8 cellular contexts compared by ENCODE assay signal in the genomic region with DNA sequence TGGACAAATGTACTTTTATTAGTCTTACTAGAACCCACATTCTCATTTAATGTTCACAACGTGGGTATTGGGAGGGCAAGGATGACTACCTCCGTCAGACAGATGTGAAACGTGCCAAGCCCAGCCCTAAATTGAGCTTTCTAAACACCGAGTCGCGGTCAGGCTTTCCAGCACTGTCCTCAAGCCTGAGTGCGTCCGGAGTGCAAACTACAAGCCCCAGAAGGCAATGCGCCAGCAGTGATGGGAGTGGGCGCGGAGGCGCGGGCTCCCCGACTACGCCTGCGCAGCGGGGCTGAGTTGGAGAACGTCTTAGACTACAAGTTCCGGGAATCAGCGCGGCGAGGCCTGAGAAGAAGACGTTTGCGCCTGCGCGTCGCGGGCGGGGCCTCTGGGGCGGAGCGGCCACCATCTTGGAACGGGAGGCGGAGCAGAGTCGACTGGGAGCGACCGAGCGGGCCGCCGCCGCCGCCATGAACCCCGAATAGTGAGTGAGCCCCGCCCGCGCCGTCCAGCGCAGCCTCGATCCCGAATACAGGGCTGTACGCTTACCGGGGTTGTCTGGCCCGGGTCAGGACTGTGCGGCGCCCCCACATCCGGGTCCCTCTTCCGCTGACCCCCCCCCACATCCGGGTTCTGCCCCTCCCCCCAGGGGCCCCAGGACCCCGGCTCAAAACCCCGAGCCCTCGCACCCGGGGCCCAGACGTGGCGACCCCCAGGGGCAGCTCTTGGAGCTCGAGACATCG. TPM values are rescaled to one million over a fixed set of nuclear protein-coding genes. Genes with fewer than 3 reads are reported as not detected.
A peak's percentile ranks its signal among the peaks of the same experiment; 100 is the strongest.
DNase-seq lines count a peak whose midpoint lies in the region; ATAC-seq and TF ChIP-seq lines count a peak whose summit lies in the region.

Gene RAB1B, plus strand, starts transcription at position 430 of the 743 bp plus-strand sequence. Its CDS starts 41 bp downstream, at position 471.

- H4K20me1 ChIP-seq in PC-3 (ENCODE audit: low read length), result 0 out of 2 replicates have a peak, but pooled peaks cover 20% of the 10 kb centered on the region

- peak within 1 kb of the TSS; percentile 94 for H3K4me2 ChIP-seq in PC-3 (ENCODE audit: low read length)

- POLR2A ChIA-PET in PC-3 (lab: Charles Lee; ENCODE audit: unreplicated experiment), result interaction anchor here (0.6 to 1.0 kb wide), 2 partner anchors 21 to 42 kb away, joined by 3 read pairs; partner anchors contain the start of gene YIF1A

- peaks cover 24% of the 10 kb centered on the region for H3K79me2 ChIP-seq in PC-3 (ENCODE audit: low read length)

- TF ChIP-seq RAD21 in Ishikawa (IDR thresholded peaks at IDR 0.05; ENCODE audit: low read depth), result no peak

- H3K36me3 ChIP-seq in PC-3 (ENCODE audit: low read depth, low read length), result peaks cover 21% of the 10 kb centered on the region; the same call in 1 of the 2 replicates

- H3K27me3 ChIP-seq in PC-3 (ENCODE audit: low read length) (no peaks in the 10 kb centered on the region), mononuclear cell (ENCODE audit: insufficient read depth, low read length) (no peaks in the 10 kb centered on the region)

- H3K9me2 ChIP-seq in PC-3 (replicated peaks; ENCODE audit: low read length), result no peaks in the 10 kb centered on the region

- TF ChIP-seq EP300 in Ishikawa (IDR thresholded peaks at IDR 0.05; ENCODE audit: borderline replicate concordance), result 0 out of 2 replicates have a peak, but pooled peaks have one; percentile 19

- TF ChIP-seq CTCF in PC-3 (conservative IDR thresholded peaks at IDR 0.05; ENCODE audit: low read depth, low read length) (no peak), epithelial cell of esophagus (IDR thresholded peaks at IDR 0.05; ENCODE audit: insufficient read depth, low read depth, low read length, missing control alignments) (no peak)

- CTCF ChIA-PET in PC-3 (lab: Charles Lee), result interaction anchor here (0.5 to 0.9 kb wide), 2 partner anchors 12 to 44 kb away, joined by 3 to 5 read pairs; no protein-coding TSS in a partner anchor

- intact Hi-C loops in PC-3 (cut with micrococcal nuclease), result no loop called here

- ATAC-seq in GM21576 (IDR thresholded peaks at IDR 0.05; ENCODE audit: unreplicated experiment) (peak; percentile 70), PC-3 (peak; percentile 75)

- H3K4me3 ChIP-seq in PC-3 (ENCODE audit: low read length) (peak within 1 kb of the TSS; percentile 90), epithelial cell of esophagus (ENCODE audit: low read length) (peak within 1 kb of the TSS; percentile 98), mononuclear cell (ENCODE audit: low read length) (peak within 1 kb of the TSS; percentile 94)

- H3K4me1 ChIP-seq in PC-3 (ENCODE audit: insufficient read depth, low read length), result peaks cover 10% of the 10 kb centered on the region
- H3K4me1 ChIP-seq in mononuclear cell (ENCODE audit: insufficient read depth, low read length), result peaks cover 53% of the 10 kb centered on the region

- DNase-seq in DMS114 treated with DMSO at 0.1 percent for 48 hours (lab: John Stamatoyannopoulos, UW; ENCODE audit: unreplicated experiment), result peak; percentile 98
- peak; percentile 100 for DNase-seq in PC-3
- peak; percentile 100 for DNase-seq in activated T-cell treated with anti-CD3 and anti-CD28 coated beads for 48 hours (ENCODE audit: low read depth)
- peak; percentile 100 for DNase-seq in epithelial cell of esophagus (ENCODE audit: low read depth)
- DNase-seq in stimulated activated CD8-positive, alpha-beta memory T cell treated with anti-CD3 and anti-CD28 coated beads, Interleukin-4, amount 100 ng/mL, for 1 hour (ENCODE audit: low read depth in 2 of 2, low spot score in 1 of 2), result peak; percentile 99 to 100

- H3K27ac ChIP-seq in PC-3 (ENCODE audit: low read length), result peak within 1 kb of the TSS; percentile 55

- H3K9me3 ChIP-seq in PC-3 (ENCODE audit: low read length) (no peaks in the 10 kb centered on the region), mononuclear cell (ENCODE audit: low read depth, low read length) (no peaks in the 10 kb centered on the region)

- H3K9ac ChIP-seq in PC-3 (ENCODE audit: low read length), result peak within 1 kb of the TSS; percentile 87

- BruUV-seq in PC-3 (replicated peaks; lab: Mats Ljungman, UMichigan), result no TSS peak

- no peaks in the 10 kb centered on the region for H3F3A ChIP-seq in PC-3 (ENCODE audit: low read length, unreplicated experiment)

- H2AFZ ChIP-seq in PC-3 (ENCODE audit: low read length), result peak within 1 kb of the TSS; percentile 81

TF ChIP-seq in Ishikawa, 13 proteins besides CTCF, POLR2A, EP300 and RAD21:
- TF ChIP-seq TEAD4 (IDR thresholded peaks at IDR 0.05) (no peak), EGR1 (IDR thresholded peaks at IDR 0.05) (peak; percentile 58; the same call in 1 of the 2 replicates), YY1 (IDR thresholded peaks at IDR 0.05; ENCODE audit: low read depth) (peak; percentile 87), CREB1 (IDR thresholded peaks at IDR 0.05; ENCODE audit: low read depth) (no peak), NFIC (IDR thresholded peaks at IDR 0.05) (peak; percentile 5; the same call in 1 of the 2 replicates), REST (IDR thresholded peaks at IDR 0.05; ENCODE audit: low read depth) (no peak), CEBPB (IDR thresholded peaks at IDR 0.05) (no peak), USF1 (IDR thresholded peaks at IDR 0.05) (no peak), FOXM1 (IDR thresholded peaks at IDR 0.05; ENCODE audit: borderline replicate concordance, low read depth) (no peak), ZBTB7A (IDR thresholded peaks at IDR 0.05; ENCODE audit: low read depth) (peak; percentile 61), TCF12 (IDR thresholded peaks at IDR 0.05; ENCODE audit: low read depth) (0 out of 2 replicates have a peak, but pooled peaks have one; percentile 21), TAF1 (IDR thresholded peaks at IDR 0.05; ENCODE audit: low read depth) (0 out of 2 replicates have a peak, but pooled peaks have one; percentile 42)
- TF ChIP-seq, protein P1, sequence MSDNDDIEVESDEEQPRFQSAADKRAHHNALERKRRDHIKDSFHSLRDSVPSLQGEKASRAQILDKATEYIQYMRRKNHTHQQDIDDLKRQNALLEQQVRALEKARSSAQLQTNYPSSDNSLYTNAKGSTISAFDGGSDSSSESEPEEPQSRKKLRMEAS (IDR thresholded peaks at IDR 0.05), result peak; percentile 63; the same call in 1 of the 2 replicates

RNA-seq across cellular contexts. Expression of gene RAB1B, which starts in this region (rescaled TPM):
- total RNA-seq in PC-3 (2014; rRNA removed) (355 and 380 TPM in 2 replicates), mononuclear cell (40.5 TPM)

Comparison
In these comparisons a context has a peak if more than half of its experiments do, and no peak if none do; other contexts are left out.
1. Peak in every context shown above with its lines: DNase-seq, ATAC-seq, H3K4me3 ChIP-seq and H3K27ac ChIP-seq.